ENCODE assay signal across 8 cellular contexts in genomic region chr16:4537376-4538066, GRCh38. TPM values are rescaled to one million over a fixed set of nuclear protein-coding genes. Genes with fewer than 3 reads are reported as not detected.
DNase-seq lines count a peak whose midpoint lies in the region; ATAC-seq, FAIRE-seq and TF ChIP-seq lines count a peak whose summit lies in the region.

No MANE protein-coding gene starts in this region.

- CTCF ChIA-PET in A549 (lab: Yijun Ruan, JAX) = interaction anchor here (4.5 to 20.0 kb wide), 2 partner anchors 12 to 25 kb away, joined by 27 to 301 read pairs; no protein-coding TSS in a partner anchor

- H3K4me3 Mint-ChIP-seq in brain = peak overlapping the region; percentile 85 to 92 (median 90)

- ATAC-seq in A549 (no peak), HG03097 (IDR thresholded peaks at IDR 0.05; ENCODE audit: low FRiP score, unreplicated experiment) (peak; percentile 11), GM18858 (IDR thresholded peaks at IDR 0.05; ENCODE audit: unreplicated experiment) (no peak), GM21423 (IDR thresholded peaks at IDR 0.05; ENCODE audit: unreplicated experiment) (no peak)

- no peak for DNase-seq in A549 (ENCODE audit: low read depth in 1 of 2, low spot score in 1 of 2)
- DNase-seq in kidney epithelial cell (ENCODE audit: low read depth) = no peak
- peak; percentile 33 for DNase-seq in stomach
- DNase-seq in KG1 (lab: John Stamatoyannopoulos, UW) = no peak

- peak overlapping the region; percentile 89 for H3K4me2 ChIP-seq in A549

- peaks cover 17% of the 10 kb centered on the region for H3K9me3 ChIP-seq in A549
- peaks cover 0 to 18% (median 7%) of the 10 kb centered on the region in 4 donors for H3K9me3 ChIP-seq in stomach

- intact Hi-C loops in stomach (cut with DNase I; ENCODE audit: low total_unique reads) = no loop called here

- TF ChIP-seq CTCF in A549 (IDR thresholded peaks at IDR 0.05) = no peak
- TF ChIP-seq CTCF in brain (conservative IDR thresholded peaks at IDR 0.05) = no peak
- TF ChIP-seq CTCF in kidney epithelial cell (IDR thresholded peaks at IDR 0.05; ENCODE audit: insufficient read depth, low read length, poor library complexity, severe bottlenecking) = no peak
- TF ChIP-seq CTCF in stomach (IDR thresholded peaks at IDR 0.05) = no peak

- H3K36me3 Mint-ChIP-seq in brain = peaks cover 51% of the 10 kb centered on the region

- TF ChIP-seq EP300 in A549 (IDR thresholded peaks at IDR 0.05) (no peak), stomach (IDR thresholded peaks at IDR 0.05) (no peak)

- peaks cover 7 to 21% (median 13%) of the 10 kb centered on the region in 5 experiments for H3K9me3 Mint-ChIP-seq in brain

- H3K4me3 ChIP-seq in A549 (peak overlapping the region; percentile 51), kidney epithelial cell (ENCODE audit: low read depth, low read length) (peak overlapping the region; percentile 61), stomach (peak overlapping the region; percentile 77 to 88 (median 84))

- peak overlapping the region; percentile 48 to 91; a peak in 5 of 6 replicates for H3K27ac ChIP-seq in A549
- H3K27ac ChIP-seq in stomach = peak overlapping the region; percentile 37 to 94 (median 89)

- no peak for TF ChIP-seq RAD21 in A549 (conservative IDR thresholded peaks at IDR 0.05 in 1 of 2, IDR thresholded peaks at IDR 0.05 in 1 of 2)

- H3K27ac Mint-ChIP-seq in brain = peak overlapping the region; percentile 87 to 94 (median 93)

- H3K27me3 ChIP-seq in kidney epithelial cell (ENCODE audit: control insufficient read depth, insufficient read depth, low read length) (no peaks in the 10 kb centered on the region), stomach (no peaks in the 10 kb centered on the region)

- H3K36me3 ChIP-seq in kidney epithelial cell (ENCODE audit: control insufficient read depth, insufficient read depth, low read length) = no peaks in the 10 kb centered on the region
- peaks cover 0 to 8% (median 5%) of the 10 kb centered on the region in 4 donors for H3K36me3 ChIP-seq in stomach

- peaks cover 5% of the 10 kb centered on the region for H3K27me3 Mint-ChIP-seq in brain

- WGBS in A549 (ENCODE audit: missing lambda C conversion rate) = 96% methylated on average over 37 of the region's 44 CpGs
- 22 to 30% (median 23%) methylated on average over 18 to 44 of the region's 44 CpGs for WGBS in stomach, 5 donors

- TF ChIP-seq POLR2A in A549 (IDR thresholded peaks at IDR 0.05; ENCODE audit: low read length) = no peak
- no peak for TF ChIP-seq POLR2A in stomach (IDR thresholded peaks at IDR 0.05)

- H3K4me1 ChIP-seq in A549 (peaks cover 5% of the 10 kb centered on the region; the same call in 1 of the 3 replicates), stomach (peaks cover 11 to 27% (median 18%) of the 10 kb centered on the region in 4 donors)

- POLR2A ChIA-PET in A549 (lab: Yijun Ruan, JAX) = interaction anchor here (1.1 kb wide), 1 partner anchor 49 kb away, joined by 3 read pairs; no protein-coding TSS in a partner anchor

- peaks cover 40% of the 10 kb centered on the region for H3K4me1 Mint-ChIP-seq in brain

- FAIRE-seq in A549 (lab: Jason Lieb, UNC) = no peak

TF ChIP-seq in A549, 52 proteins besides CTCF, POLR2A, EP300 and RAD21:
- no peak for TF ChIP-seq PHF8 (IDR thresholded peaks at IDR 0.05; ENCODE audit: borderline replicate concordance, low read depth)
- no peak for TF ChIP-seq MAZ (IDR thresholded peaks at IDR 0.05; ENCODE audit: borderline replicate concordance, low read depth, low read length)
- TF ChIP-seq EHMT2 (IDR thresholded peaks at IDR 0.05; ENCODE audit: low read depth) = no peak
- no peak for TF ChIP-seq RARB (CRISPR knock-in tag; IDR thresholded peaks at IDR 0.05)
- TF ChIP-seq MAX (IDR thresholded peaks at IDR 0.05) = no peak
- TF ChIP-seq E2F6 (IDR thresholded peaks at IDR 0.05; ENCODE audit: borderline replicate concordance, low read depth) = no peak
- no peak for TF ChIP-seq CEBPB (IDR thresholded peaks at IDR 0.05)
- no peak for TF ChIP-seq MYC (IDR thresholded peaks at IDR 0.05; ENCODE audit: borderline replicate concordance, low read length)
- TF ChIP-seq ESRRA (IDR thresholded peaks at IDR 0.05; ENCODE audit: borderline replicate concordance, low read length) = no peak
- TF ChIP-seq REST (IDR thresholded peaks at IDR 0.05) = no peak
- TF ChIP-seq HOXA7 (CRISPR knock-in tag; IDR thresholded peaks at IDR 0.05) = no peak
- TF ChIP-seq CHD4 (IDR thresholded peaks at IDR 0.05; ENCODE audit: borderline replicate concordance) = no peak
- TF ChIP-seq RFX5 (IDR thresholded peaks at IDR 0.05) = no peak
- no peak for TF ChIP-seq HOXB13 (CRISPR knock-in tag; IDR thresholded peaks at IDR 0.05; ENCODE audit: low read depth)
- TF ChIP-seq FOXS1 (CRISPR knock-in tag; IDR thresholded peaks at IDR 0.05) = no peak
- no peak for TF ChIP-seq POLR2AphosphoS2 (conservative IDR thresholded peaks at IDR 0.05; ENCODE audit: low read length)

RNA-seq across cellular contexts. Expression of gene CDIP1, which starts 1.1 kb away (rescaled TPM):
- polyA plus RNA-seq in A549 (2011; rRNA removed) (3.7 and 4.4 TPM in 2 replicates), A549 (2017; fragmentation: RNase III; extraction: RNeasy Plus Mini Kit Qiagen cat#74134 plus additional on column Dnase treatment) (7.8 to 8.4 TPM (median 8.3 TPM) in 3 replicates), brain (ENCODE audit: insufficient read depth, low read depth, low replicate concordance) (161 TPM), stomach (10 to 100 TPM in 2 of 3 donors, 1 to 10 TPM in 1; 9.5 to 13.8 (median 10.6) TPM)
- polyA plus RNA-seq in A549 (2012; cell fraction: cytosol; rRNA removed) = 5.0 and 6.2 TPM in 2 replicates
- 5.3 TPM in 2 replicates for polyA plus RNA-seq in A549 (2012; cell fraction: nucleus; rRNA removed)
- 2.6 and 3.7 TPM in 2 replicates for polyA minus RNA-seq in A549 (2011; rRNA and poly(A)+ RNA removed)
- total RNA-seq in kidney epithelial cell (14.1 and 16.8 TPM in 2 replicates), stomach (10 to 100 TPM in 3 of 5 donors, 1 to 10 TPM in 2; 2.9 to 36.5 (median 18.8) TPM)

RNA-seq across cellular contexts. Expression of gene C16orf96, which starts 18.6 kb away (rescaled TPM):
- 0.03 TPM in 1 of 2 replicates, not detected in the other for polyA plus RNA-seq in A549 (2011; rRNA removed)
- polyA plus RNA-seq in A549 (2012; cell fraction: cytosol; rRNA removed) = 0.01 TPM in 2 replicates
- 0.02 and 0.04 TPM in 2 replicates for polyA plus RNA-seq in A549 (2012; cell fraction: nucleus; rRNA removed)
- polyA plus RNA-seq in A549 (2017; fragmentation: RNase III; extraction: RNeasy Plus Mini Kit Qiagen cat#74134 plus additional on column Dnase treatment) = 0.01 to 0.03 TPM in 2 of 3 replicates, not detected in the other
- polyA minus RNA-seq in A549 (2011; rRNA and poly(A)+ RNA removed) = not detected in 2 replicates
- polyA plus RNA-seq in brain (ENCODE audit: insufficient read depth, low read depth, low replicate concordance) = 0.90 TPM
- not detected in 2 replicates for total RNA-seq in kidney epithelial cell
- total RNA-seq in stomach = under 1 TPM in 2 of 5 donors, not detected in 3; 0.37 to 0.43 TPM
- polyA plus RNA-seq in stomach = not detected

Comparison
In these comparisons a context has a peak if more than half of its experiments do, and no peak if none do; other contexts are left out.
1. RNA of gene CDIP1, which starts 1.1 kb away (polyA plus RNA-seq): 161 TPM in brain (single experiment); 9.5 to 13.8 TPM in stomach and 3.7 to 8.4 TPM in A549; every median in the first group is over 10 times any median in the second.
2. Peak in every context shown above with its lines, with median percentiles within 50 percentile points of each other: H3K4me3 ChIP-seq.